In genomic region chr11:86443415-86443814, GRCh38 we compare ENCODE assay signal across 20 cellular contexts.
A peak's percentile ranks its signal among the peaks of the same experiment; 100 is the strongest.
DNase-seq lines count a peak whose midpoint lies in the region; ATAC-seq lines count a peak whose summit lies in the region.
"Had no signal": no experiment of that assay in that cellular context is flagged by ENCODE, and none has a peak within 500 bp of the region (broad histone marks: within the 10 kb centered on the region; RNA-seq: fewer than 3 reads in every experiment).

No MANE protein-coding gene starts in this region.

- DNase-seq in activated naive CD4-positive, alpha-beta T cell treated with anti-CD3 and anti-CD28 coated beads for 36 hours, result no peak
- DNase-seq in activated naive CD4-positive, alpha-beta T cell treated with Interleukin-2 at 50 U/mL for 16 hours, result no peak
- DNase-seq in Ammon's horn (ENCODE audit: low spot score) (no peak), G401 (ENCODE audit: low spot score) (no peak)
- no peak for DNase-seq in stimulated activated CD4-positive, alpha-beta T cell treated with anti-CD3 and anti-CD28 coated beads, Interleukin-2, amount 100 ng/mL, for 24 hours
- DNase-seq: activated CD4-positive, alpha-beta T cell treated with anti-CD3 and anti-CD28 coated beads, Interleukin-2, amount 10 ng/mL, durations not matched to agents 7 days and 5 days; activated T-cell treated with anti-CD3 and anti-CD28 coated beads, Interleukin-2, amount 50 U/mL, for 1 hour; CD4-positive, alpha-beta memory T cell; DMS53; glutamatergic neuron; HCEC 1CT; naive thymus-derived CD8-positive, alpha-beta T cell; NCI-H2171 treated with DMSO at 0.1 percent for 48 hours; NCI-H69; ovary; stimulated activated CD4-positive, alpha-beta T cell treated with anti-CD3 and anti-CD28 coated beads, Interleukin-15, amount 100 ng/mL, for 24 hours; thyroid gland had no signal

- no peaks in the 10 kb centered on the region for H3K36me3 Mint-ChIP-seq in activated naive CD4-positive, alpha-beta T cell treated with anti-CD3 and anti-CD28 coated beads for 36 hours (ENCODE audit: low read depth)
- peaks cover 3% of the 10 kb centered on the region for H3K36me3 Mint-ChIP-seq in activated naive CD8-positive, alpha-beta T cell
- peaks cover 17% of the 10 kb centered on the region for H3K36me3 Mint-ChIP-seq in stimulated activated naive CD8-positive, alpha-beta T cell treated with anti-CD3 and anti-CD28 coated beads, Interleukin-15, Interleukin-2, amounts not matched to agents 100 ng/mL and 50 ng/mL, for 24 hours (ENCODE audit: low read depth)
- H3K36me3 Mint-ChIP-seq: naive thymus-derived CD8-positive, alpha-beta T cell had no signal

- no peak overlapping the region for H3K4me3 Mint-ChIP-seq in activated naive CD4-positive, alpha-beta T cell treated with anti-CD3 and anti-CD28 coated beads for 36 hours
- no peak overlapping the region for H3K4me3 Mint-ChIP-seq in activated naive CD8-positive, alpha-beta T cell
- H3K4me3 Mint-ChIP-seq in stimulated activated naive CD8-positive, alpha-beta T cell treated with anti-CD3 and anti-CD28 coated beads, Interleukin-15, Interleukin-2, amounts not matched to agents 100 ng/mL and 50 ng/mL, for 24 hours, result peak overlapping the region; percentile 27
- H3K4me3 Mint-ChIP-seq: activated CD4-positive, alpha-beta T cell treated with anti-CD3 and anti-CD28 coated beads, Interleukin-2, amount 10 ng/mL, durations not matched to agents 7 days and 5 days; CD4-positive, alpha-beta memory T cell; naive thymus-derived CD8-positive, alpha-beta T cell had no signal

- H3K9me3 Mint-ChIP-seq in activated naive CD4-positive, alpha-beta T cell treated with anti-CD3 and anti-CD28 coated beads for 36 hours, result no peaks in the 10 kb centered on the region
- no peaks in the 10 kb centered on the region for H3K9me3 Mint-ChIP-seq in activated naive CD8-positive, alpha-beta T cell (ENCODE audit: low read depth)
- peaks cover 6% of the 10 kb centered on the region for H3K9me3 Mint-ChIP-seq in stimulated activated naive CD8-positive, alpha-beta T cell treated with anti-CD3 and anti-CD28 coated beads, Interleukin-15, Interleukin-2, amounts not matched to agents 100 ng/mL and 50 ng/mL, for 24 hours
- H3K9me3 Mint-ChIP-seq: activated CD4-positive, alpha-beta T cell treated with anti-CD3 and anti-CD28 coated beads, Interleukin-2, amount 10 ng/mL, durations not matched to agents 7 days and 5 days; CD4-positive, alpha-beta memory T cell; naive thymus-derived CD8-positive, alpha-beta T cell had no signal

- in situ Hi-C loops in G401 (cut with HindIII; ENCODE audit: low sequenced_read_pairs), result no loop called here

- peaks cover 37% of the 10 kb centered on the region for H3K4me1 Mint-ChIP-seq in activated naive CD4-positive, alpha-beta T cell treated with anti-CD3 and anti-CD28 coated beads for 36 hours (ENCODE audit: low read depth)
- peaks cover 22% of the 10 kb centered on the region for H3K4me1 Mint-ChIP-seq in activated naive CD8-positive, alpha-beta T cell (ENCODE audit: low read depth)
- H3K4me1 Mint-ChIP-seq in stimulated activated naive CD8-positive, alpha-beta T cell treated with anti-CD3 and anti-CD28 coated beads, Interleukin-15, Interleukin-2, amounts not matched to agents 100 ng/mL and 50 ng/mL, for 24 hours (ENCODE audit: low read depth), result peaks cover 77% of the 10 kb centered on the region

- ATAC-seq in HG02642 (IDR thresholded peaks at IDR 0.05; ENCODE audit: poor library complexity, unreplicated experiment), result peak; percentile 47
- ATAC-seq: naive thymus-derived CD8-positive, alpha-beta T cell had no signal

- no peaks in the 10 kb centered on the region for H3K27me3 Mint-ChIP-seq in activated naive CD4-positive, alpha-beta T cell treated with anti-CD3 and anti-CD28 coated beads for 36 hours (ENCODE audit: low read depth)
- no peaks in the 10 kb centered on the region for H3K27me3 Mint-ChIP-seq in activated naive CD8-positive, alpha-beta T cell
- no peaks in the 10 kb centered on the region for H3K27me3 Mint-ChIP-seq in stimulated activated naive CD8-positive, alpha-beta T cell treated with anti-CD3 and anti-CD28 coated beads, Interleukin-15, Interleukin-2, amounts not matched to agents 100 ng/mL and 50 ng/mL, for 24 hours
- H3K27me3 Mint-ChIP-seq: activated CD4-positive, alpha-beta T cell treated with anti-CD3 and anti-CD28 coated beads, Interleukin-2, amount 10 ng/mL, durations not matched to agents 7 days and 5 days; naive thymus-derived CD8-positive, alpha-beta T cell had no signal

- peak overlapping the region; percentile 25 for H3K27ac Mint-ChIP-seq in activated naive CD4-positive, alpha-beta T cell treated with anti-CD3 and anti-CD28 coated beads for 36 hours
- peak overlapping the region; percentile 72 for H3K27ac Mint-ChIP-seq in activated naive CD8-positive, alpha-beta T cell
- no peak overlapping the region for H3K27ac Mint-ChIP-seq in stimulated activated naive CD8-positive, alpha-beta T cell treated with anti-CD3 and anti-CD28 coated beads, Interleukin-15, Interleukin-2, amounts not matched to agents 100 ng/mL and 50 ng/mL, for 24 hours
- H3K27ac Mint-ChIP-seq: activated CD4-positive, alpha-beta T cell treated with anti-CD3 and anti-CD28 coated beads, Interleukin-2, amount 10 ng/mL, durations not matched to agents 7 days and 5 days; CD4-positive, alpha-beta memory T cell; naive thymus-derived CD8-positive, alpha-beta T cell had no signal

- CTCF ChIA-PET in activated naive CD4-positive, alpha-beta T cell treated with anti-CD3 and anti-CD28 coated beads for 36 hours (lab: Charles Lee), result interaction anchor here (1.0 kb wide), 1 partner anchor 11 kb away, joined by 3 read pairs; no protein-coding TSS in a partner anchor

- intact Hi-C loops in activated naive CD4-positive, alpha-beta T cell treated with anti-CD3 and anti-CD28 coated beads for 36 hours (cut with micrococcal nuclease), result loop anchor here (10.0 kb wide), 1 partner anchor 229 kb away; no protein-coding TSS in a partner anchor
